ENCODE assay signal across 28 cellular contexts in genomic region chr1:204459706-204460105, GRCh38. TPM values are rescaled to one million over a fixed set of nuclear protein-coding genes. Genes with fewer than 3 reads are reported as not detected.
A peak's percentile ranks its signal among the peaks of the same experiment; 100 is the strongest.
DNase-seq lines count a peak whose midpoint lies in the region; ATAC-seq, FAIRE-seq and TF ChIP-seq lines count a peak whose summit lies in the region.
"Had no signal": no experiment of that assay in that cellular context is flagged by ENCODE, and none has a peak within 500 bp of the region (broad histone marks: within the 10 kb centered on the region; RNA-seq: fewer than 3 reads in every experiment).

No MANE protein-coding gene starts in this region.

- H3K4me3 Mint-ChIP-seq in T-helper 17 cell: peak overlapping the region; percentile 50
- no peak overlapping the region for H3K4me3 Mint-ChIP-seq in activated T-helper 2 cell treated with anti-CD3 and anti-CD28 coated beads, Interferon-gamma antibody, Interleukin-2, Interleukin-4, amounts not matched to agents 10 μg/mL and 5 μg/mL and 100 μg/mL, durations not matched to agents 14 hours and 24 hours and 36 hours (ENCODE audit: low read depth)
- H3K4me3 Mint-ChIP-seq: activated CD4-positive, alpha-beta memory T cell treated with anti-CD3 and anti-CD28 coated beads for 36 hours; activated naive CD8-positive, alpha-beta T cell; stimulated activated naive CD8-positive, alpha-beta T cell treated with anti-CD3 and anti-CD28 coated beads, Interleukin-15, Interleukin-2, amounts not matched to agents 100 ng/mL and 50 ng/mL, for 24 hours had no signal

- WGBS in heart left ventricle, 4 donors: 73 to 86% (median 78%) methylated on average over 4 of the region's 4 CpGs

- H3K36me3 ChIP-seq in heart left ventricle (peaks cover 0 to 85% (median 54%) of the 10 kb centered on the region in 9 donors), lower lobe of right lung (peaks cover 73% of the 10 kb centered on the region)
- H3K36me3 ChIP-seq: neutrophil, SJCRH30 had no signal

- H3K27ac ChIP-seq in heart left ventricle (peak overlapping the region in 7 of 12 donors; percentile 3 to 99 (median 87)), lower lobe of right lung (peak overlapping the region; percentile 67), temporal lobe (ENCODE audit: low read depth, low read length) (peak overlapping the region; percentile 28)
- H3K27ac ChIP-seq: neutrophil, SJCRH30 had no signal

- no peaks in the 10 kb centered on the region for H3K27me3 Mint-ChIP-seq in T-helper 17 cell
- H3K27me3 Mint-ChIP-seq in activated T-helper 2 cell treated with anti-CD3 and anti-CD28 coated beads, Interferon-gamma antibody, Interleukin-2, Interleukin-4, amounts not matched to agents 10 μg/mL and 5 μg/mL and 100 μg/mL, durations not matched to agents 14 hours and 24 hours and 36 hours (ENCODE audit: low read depth): no peaks in the 10 kb centered on the region
- H3K27me3 Mint-ChIP-seq: activated CD4-positive, alpha-beta memory T cell treated with anti-CD3 and anti-CD28 coated beads for 36 hours; activated naive CD8-positive, alpha-beta T cell; stimulated activated naive CD8-positive, alpha-beta T cell treated with anti-CD3 and anti-CD28 coated beads, Interleukin-15, Interleukin-2, amounts not matched to agents 100 ng/mL and 50 ng/mL, for 24 hours had no signal

- no peaks in the 10 kb centered on the region for H3K9me3 ChIP-seq in heart left ventricle
- H3K9me3 ChIP-seq in T-helper 17 cell (ENCODE audit: control insufficient read depth, low read length, poor library complexity, severe bottlenecking): no peaks in the 10 kb centered on the region
- H3K9me3 ChIP-seq in lower lobe of right lung: no peaks in the 10 kb centered on the region
- H3K9me3 ChIP-seq: neutrophil, SJCRH30, thyroid gland had no signal

- H3K27me3 ChIP-seq in heart left ventricle (no peaks in the 10 kb centered on the region), lower lobe of right lung (ENCODE audit: low read depth) (no peaks in the 10 kb centered on the region)
- H3K27me3 ChIP-seq: neutrophil, SJCRH30, thyroid gland had no signal

- H3K4me3 ChIP-seq in heart left ventricle (no peak overlapping the region), lower lobe of right lung (no peak overlapping the region)
- H3K4me3 ChIP-seq: SJCRH30, thyroid gland had no signal

- peaks cover 57% of the 10 kb centered on the region for H3K4me1 Mint-ChIP-seq in T-helper 17 cell
- H3K4me1 Mint-ChIP-seq in activated T-helper 2 cell treated with anti-CD3 and anti-CD28 coated beads, Interferon-gamma antibody, Interleukin-2, Interleukin-4, amounts not matched to agents 10 μg/mL and 5 μg/mL and 100 μg/mL, durations not matched to agents 14 hours and 24 hours and 36 hours (ENCODE audit: low read depth): peaks cover 40% of the 10 kb centered on the region

- H3K9me3 Mint-ChIP-seq in activated T-helper 2 cell treated with anti-CD3 and anti-CD28 coated beads, Interferon-gamma antibody, Interleukin-2, Interleukin-4, amounts not matched to agents 10 μg/mL and 5 μg/mL and 100 μg/mL, durations not matched to agents 14 hours and 24 hours and 36 hours: no peaks in the 10 kb centered on the region
- H3K9me3 Mint-ChIP-seq: activated CD4-positive, alpha-beta memory T cell treated with anti-CD3 and anti-CD28 coated beads for 36 hours; stimulated activated naive CD8-positive, alpha-beta T cell treated with anti-CD3 and anti-CD28 coated beads, Interleukin-15, Interleukin-2, amounts not matched to agents 100 ng/mL and 50 ng/mL, for 24 hours had no signal

- TF ChIP-seq CTCF in heart left ventricle (IDR thresholded peaks at IDR 0.05) (no peak), lower lobe of right lung (IDR thresholded peaks at IDR 0.05) (no peak)

- H3K27ac Mint-ChIP-seq in T-helper 17 cell: peak overlapping the region; percentile 96
- no peak overlapping the region for H3K27ac Mint-ChIP-seq in activated T-helper 2 cell treated with anti-CD3 and anti-CD28 coated beads, Interferon-gamma antibody, Interleukin-2, Interleukin-4, amounts not matched to agents 10 μg/mL and 5 μg/mL and 100 μg/mL, durations not matched to agents 14 hours and 24 hours and 36 hours
- H3K27ac Mint-ChIP-seq: activated CD4-positive, alpha-beta memory T cell treated with anti-CD3 and anti-CD28 coated beads for 36 hours; activated naive CD8-positive, alpha-beta T cell had no signal

- H3K36me3 Mint-ChIP-seq in T-helper 17 cell (ENCODE audit: low read depth): peaks cover 4% of the 10 kb centered on the region
- H3K36me3 Mint-ChIP-seq in activated T-helper 2 cell treated with anti-CD3 and anti-CD28 coated beads, Interferon-gamma antibody, Interleukin-2, Interleukin-4, amounts not matched to agents 10 μg/mL and 5 μg/mL and 100 μg/mL, durations not matched to agents 14 hours and 24 hours and 36 hours (ENCODE audit: low read depth): peaks cover 34% of the 10 kb centered on the region

- no peak for FAIRE-seq in frontal cortex (lab: Jason Lieb, UNC)
- FAIRE-seq: A204.1, G401.6, RCC 7860 had no signal

- no peak for ATAC-seq in heart left ventricle
- ATAC-seq in left cardiac atrium: no peak
- no peak for ATAC-seq in T-helper 17 cell
- ATAC-seq in lower lobe of right lung: no peak
- ATAC-seq in HG03439 (IDR thresholded peaks at IDR 0.05; ENCODE audit: unreplicated experiment): no peak

- TF ChIP-seq POLR2A in heart left ventricle (IDR thresholded peaks at IDR 0.05): no peak

- DNase-seq in heart left ventricle (no peak), left cardiac atrium (no peak), T-helper 17 cell (no peak), lower lobe of right lung (no peak), frontal cortex (ENCODE audit: low spot score in 2 of 2) (no peak)
- no peak for DNase-seq in activated T-helper 2 cell treated with anti-CD3 and anti-CD28 coated beads, Interferon-gamma antibody, Interleukin-2, Interleukin-4, amounts not matched to agents 10 μg/mL and 5 μg/mL and 100 μg/mL, durations not matched to agents 14 hours and 24 hours and 36 hours (ENCODE audit: low spot score)
- DNase-seq: activated CD4-positive, alpha-beta memory T cell treated with anti-CD3 and anti-CD28 coated beads for 36 hours; activated effector memory CD4-positive, alpha-beta T cell treated with Interleukin-2 at 50 U/mL for 16 hours; AML-193; central memory CD4-positive, alpha-beta T cell; DMS53; H7; IMR-90; MM.1S; NCI-H1417; NCI-H2081; NCI-H345; NCI-H748 treated with DMSO at 0.1 percent for 48 hours; SJCRH30; thyroid gland had no signal

- H3K4me1 ChIP-seq in heart left ventricle (peaks cover 8 to 91% (median 54%) of the 10 kb centered on the region in 12 donors), lower lobe of right lung (peaks cover 51% of the 10 kb centered on the region)

- intact Hi-C loops in heart left ventricle (cut with DNase I): no loop called here
- intact Hi-C loops in left cardiac atrium (cut with DNase I): no loop called here
- intact Hi-C loops in lower lobe of right lung (cut with DNase I): no loop called here
- intact Hi-C loops in activated T-helper 2 cell treated with anti-CD3 and anti-CD28 coated beads, Interferon-gamma antibody, Interleukin-2, Interleukin-4, amounts not matched to agents 10 μg/mL and 5 μg/mL and 100 μg/mL, durations not matched to agents 14 hours and 24 hours and 36 hours (cut with micrococcal nuclease): no loop called here

RNA-seq across cellular contexts. Expression of gene PIK3C2B, which starts 34.9 kb away (rescaled TPM):
- total RNA-seq in heart left ventricle (10 to 100 TPM; 12.9 to 42.5 (median 19.8) TPM), left cardiac atrium (10 to 100 TPM; 21.2 to 21.7 TPM), T-helper 17 cell (10 to 100 TPM; 35.7 to 51.9 TPM), lower lobe of right lung (50.5 TPM), temporal lobe (33.2 TPM), frontal cortex (24.5 TPM)
- polyA plus RNA-seq in heart left ventricle: 10 to 100 TPM in 1 of 2 donors, 1 to 10 TPM in 1; 9.2 to 11.9 TPM
- 16.9 and 18.5 TPM in 2 replicates for total RNA-seq in activated T-helper 2 cell treated with anti-CD3 and anti-CD28 coated beads, Interferon-gamma antibody, Interleukin-2, Interleukin-4, amounts not matched to agents 10 μg/mL and 5 μg/mL and 100 μg/mL, durations not matched to agents 14 hours and 24 hours and 36 hours

RNA-seq across cellular contexts. Expression of gene PPP1R15B, which starts 48.1 kb away (rescaled TPM):
- total RNA-seq in heart left ventricle (10 to 100 TPM; 15.8 to 29.8 (median 25.9) TPM), left cardiac atrium (10 to 100 TPM; 22.1 to 37.5 TPM), T-helper 17 cell (100 to 1,000 TPM; 207 to 266 TPM), lower lobe of right lung (45.3 TPM), temporal lobe (37.9 TPM), frontal cortex (42.4 TPM)
- polyA plus RNA-seq in heart left ventricle: 10 to 100 TPM in 1 of 2 donors, 1 to 10 TPM in 1; 8.1 to 27.9 TPM
- total RNA-seq in activated T-helper 2 cell treated with anti-CD3 and anti-CD28 coated beads, Interferon-gamma antibody, Interleukin-2, Interleukin-4, amounts not matched to agents 10 μg/mL and 5 μg/mL and 100 μg/mL, durations not matched to agents 14 hours and 24 hours and 36 hours: 63.4 and 64.3 TPM in 2 replicates

RNA-seq across cellular contexts. Expression of gene MDM4, which starts 56.5 kb away (rescaled TPM):
- total RNA-seq in heart left ventricle (10 to 100 TPM in 8 of 9 donors, 1 to 10 TPM in 1; 8.9 to 48.7 (median 33.0) TPM), left cardiac atrium (10 to 100 TPM; 34.7 to 41.7 TPM), T-helper 17 cell (100 to 1,000 TPM; 205 to 225 TPM), lower lobe of right lung (77.9 TPM), temporal lobe (46.0 TPM), frontal cortex (46.9 TPM)
- 10 to 100 TPM in 1 of 2 donors, 1 to 10 TPM in 1; 5.7 to 15.0 TPM for polyA plus RNA-seq in heart left ventricle
- total RNA-seq in activated T-helper 2 cell treated with anti-CD3 and anti-CD28 coated beads, Interferon-gamma antibody, Interleukin-2, Interleukin-4, amounts not matched to agents 10 μg/mL and 5 μg/mL and 100 μg/mL, durations not matched to agents 14 hours and 24 hours and 36 hours: 74.5 and 79.1 TPM in 2 replicates

Comparison
In these comparisons a context has a peak if more than half of its experiments do, and no peak if none do; other contexts are left out.
1. H3K27ac ChIP-seq: peak in every context shown above with its lines; median percentile 87 in heart left ventricle; 67 in lower lobe of right lung; 28 in temporal lobe.